19 cellular contexts compared by ENCODE assay signal in the genomic region with DNA sequence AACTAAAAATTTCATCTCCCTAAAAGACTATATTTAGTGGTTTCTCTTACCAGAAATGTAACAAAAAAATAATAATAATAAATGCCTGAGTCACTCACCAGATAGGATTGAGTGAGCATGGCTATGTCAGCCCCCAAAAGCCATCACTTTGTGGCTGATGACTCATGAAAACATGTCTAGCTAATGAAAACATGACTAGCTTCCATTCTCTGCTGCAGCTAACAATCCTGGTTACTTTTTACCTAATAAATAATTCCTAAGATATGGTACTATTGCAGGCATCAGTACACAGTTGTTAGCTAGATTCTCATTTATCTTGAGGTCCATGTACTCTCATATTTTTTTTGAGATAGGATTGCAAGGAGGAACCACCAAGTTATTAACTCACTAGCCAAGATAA.
DNase-seq lines count a peak whose midpoint lies in the region; ATAC-seq, FAIRE-seq and TF ChIP-seq lines count a peak whose summit lies in the region.
"Had no signal": no experiment of that assay in that cellular context is flagged by ENCODE, and none has a peak within 500 bp of the region (broad histone marks: within the 10 kb centered on the region; RNA-seq: fewer than 3 reads in every experiment).

No MANE protein-coding gene starts in this region.

- no peak overlapping the region for H4K8ac ChIP-seq in H1 (ENCODE audit: extremely low read depth, insufficient read depth, low read length)

- H2BK5ac ChIP-seq in H1 (ENCODE audit: low read depth, low read length): no peak overlapping the region

- H4K5ac ChIP-seq in H1 (ENCODE audit: insufficient read length, low read depth, low read length): no peak overlapping the region

- no peaks in the 10 kb centered on the region for H3K79me1 ChIP-seq in H1 (ENCODE audit: low read depth, low read length)

- H3K4me3 ChIP-seq in SK-N-SH (ENCODE audit: low read depth in 2 of 2, low read length in 1 of 2) (no peak overlapping the region), H1 (ENCODE audit: extremely low read depth in 1 of 4, insufficient read depth in 2 of 4, low read depth in 3 of 4, low read length in 4 of 4) (no peak overlapping the region), esophagus muscularis mucosa (no peak overlapping the region)
- H3K4me3 ChIP-seq: adrenal gland, left lung, tibial artery had no signal

- no peak for TF ChIP-seq POLR2A in H1 (IDR thresholded peaks at IDR 0.05; ENCODE audit: control extremely low read depth in 1 of 2, low read depth in 2 of 2, low read length in 2 of 2)
- no peak for TF ChIP-seq POLR2A in esophagus muscularis mucosa (IDR thresholded peaks at IDR 0.05; ENCODE audit: low read depth)

- no peak overlapping the region for H3K14ac ChIP-seq in H1 (ENCODE audit: insufficient read length)

- ATAC-seq in HG03457 (IDR thresholded peaks at IDR 0.05; ENCODE audit: unreplicated experiment): no peak
- ATAC-seq: activated CD8-positive, alpha-beta memory T cell treated with anti-CD3 and anti-CD28 coated beads, Interleukin-2, amount 10 ng/mL, durations not matched to agents 7 days and 5 days; left lung; stimulated activated naive B cell treated with anti-CD40 and anti-IgM and Interleukin-4, amounts not matched to agents 10 μg/mL and 1 μg/mL and 100 μg/mL, for 72 hours had no signal

- DNase-seq in H4 (ENCODE audit: low spot score) (peak; percentile 53), SK-N-SH (no peak), H1 (ENCODE audit: low read depth in 1 of 2, low spot score in 2 of 2) (no peak), myocyte (ENCODE audit: low read depth) (peak; percentile 53), NCI-H748 (lab: John Stamatoyannopoulos, UW; ENCODE audit: unreplicated experiment) (no peak), esophagus muscularis mucosa (ENCODE audit: extremely low spot score) (no peak)
- DNase-seq in activated CD4-positive, alpha-beta T cell treated with anti-CD3 and anti-CD28 coated beads for 4 hours: no peak
- DNase-seq: activated CD4-positive, alpha-beta T cell treated with anti-CD3 and anti-CD28 coated beads for 1 hour; activated CD8-positive, alpha-beta memory T cell treated with anti-CD3 and anti-CD28 coated beads, Interleukin-2, amount 10 ng/mL, durations not matched to agents 7 days and 5 days; adrenal gland; CD4-positive, CD25-positive, alpha-beta regulatory T cell; foreskin fibroblast; left lung; NCI-H2029 treated with DMSO at 0.1 percent for 48 hours; SIG-M5; stimulated activated CD4-positive, alpha-beta T cell treated with anti-CD3 and anti-CD28 coated beads, Interleukin-15, amount 100 ng/mL, for 24 hours; stimulated activated naive B cell treated with anti-CD40 and anti-IgM and Interleukin-4, amounts not matched to agents 10 μg/mL and 1 μg/mL and 100 μg/mL, for 72 hours; tibial artery had no signal

- no peaks in the 10 kb centered on the region for H4K20me1 ChIP-seq in SK-N-SH (ENCODE audit: insufficient read depth)
- H4K20me1 ChIP-seq in H1 (replicated peaks in 1 of 2; ENCODE audit: control insufficient read depth in 1 of 2, insufficient read depth in 2 of 2, low read length in 2 of 2): no peaks in the 10 kb centered on the region

- no peak overlapping the region for H3K23ac ChIP-seq in H1 (ENCODE audit: insufficient read length)

- H3K4me1 ChIP-seq in SK-N-SH (ENCODE audit: control insufficient read depth in 1 of 2, insufficient read depth in 2 of 2, low read depth in 1 of 2, low read length in 1 of 2) (0 out of 4 replicates have a peak, but pooled peaks cover 0 to 5% of the 10 kb centered on the region in 2 experiments), H1 (replicated peaks in 1 of 4; ENCODE audit: control insufficient read depth in 3 of 4, insufficient read depth in 4 of 4, low read length in 3 of 4) (no peaks in the 10 kb centered on the region; a peak in 1 of 7 replicates), esophagus muscularis mucosa (no peaks in the 10 kb centered on the region)
- H3K4me1 ChIP-seq: adrenal gland, left lung, tibial artery had no signal

- peak overlapping the region in 1 of 2 experiments; percentile 19; a peak in 1 of 4 replicates for H3K27ac ChIP-seq in SK-N-SH (ENCODE audit: low read depth in 2 of 2, low read length in 1 of 2)
- H3K27ac ChIP-seq in H1 (ENCODE audit: low read depth, low read length): no peak overlapping the region
- H3K27ac ChIP-seq in esophagus muscularis mucosa (replicated peaks in 1 of 4): no peak overlapping the region
- H3K27ac ChIP-seq: adrenal gland, left lung, tibial artery had no signal

- no peak overlapping the region for H2AK5ac ChIP-seq in H1 (ENCODE audit: low read depth, low read length)

- no peak for FAIRE-seq in H1 (lab: Jason Lieb, UNC)

- no peak overlapping the region for H3K18ac ChIP-seq in H1 (ENCODE audit: extremely low read depth, low read length)

- no peaks in the 10 kb centered on the region for H3K9me3 ChIP-seq in SK-N-SH
- H3K9me3 ChIP-seq in H1 (ENCODE audit: insufficient read depth in 2 of 2, low read depth in 1 of 2, low read length in 1 of 2): no peaks in the 10 kb centered on the region
- H3K9me3 ChIP-seq in esophagus muscularis mucosa: no peaks in the 10 kb centered on the region
- H3K9me3 ChIP-seq: adrenal gland, left lung, tibial artery had no signal

- no peak overlapping the region for H3K4ac ChIP-seq in H1 (replicated peaks; ENCODE audit: insufficient read length, low read depth, low read length)

- TF ChIP-seq CTCF in SK-N-SH (IDR thresholded peaks at IDR 0.05): no peak
- no peak for TF ChIP-seq CTCF in H1 (IDR thresholded peaks at IDR 0.05; ENCODE audit: control extremely low read depth in 1 of 3, insufficient read depth in 1 of 3, low read depth in 1 of 3, low read length in 3 of 3)
- no peak for TF ChIP-seq CTCF in esophagus muscularis mucosa (IDR thresholded peaks at IDR 0.05)

- H3K4me2 ChIP-seq in SK-N-SH (no peak overlapping the region; the same call in 1 of the 2 replicates), H1 (ENCODE audit: insufficient read depth in 1 of 2, low read depth in 2 of 2, low read length in 2 of 2) (no peak overlapping the region)

- H3K23me2 ChIP-seq in H1 (ENCODE audit: low read depth, low read length): no peaks in the 10 kb centered on the region

- H3F3A ChIP-seq in SK-N-SH (replicated peaks; ENCODE audit: insufficient read depth): peaks cover 7% of the 10 kb centered on the region

- intact Hi-C loops in esophagus muscularis mucosa (cut with DNase I): no loop called here

- H3K56ac ChIP-seq in H1 (replicated peaks; ENCODE audit: insufficient read length, low read depth, low read length): no peak overlapping the region

- H2AFZ ChIP-seq in SK-N-SH (ENCODE audit: low read depth): no peak overlapping the region
- H2AFZ ChIP-seq in H1 (ENCODE audit: low read length): peak overlapping the region; percentile 73; the same call in 1 of the 2 replicates

- H4K91ac ChIP-seq in H1 (replicated peaks; ENCODE audit: insufficient read length, low read length): no peak overlapping the region

- TF ChIP-seq EP300 in SK-N-SH (IDR thresholded peaks at IDR 0.05; ENCODE audit: borderline replicate concordance in 1 of 2, low read depth in 1 of 2, low read length in 1 of 2) (no peak), H1 (IDR thresholded peaks at IDR 0.05; ENCODE audit: borderline replicate concordance in 1 of 2, low read depth in 2 of 2, low read length in 2 of 2) (no peak), esophagus muscularis mucosa (IDR thresholded peaks at IDR 0.05) (no peak)

- H3K79me2 ChIP-seq in SK-N-SH (ENCODE audit: insufficient read depth) (no peaks in the 10 kb centered on the region), H1 (ENCODE audit: control insufficient read depth in 1 of 2, insufficient read depth in 2 of 2, low read length in 2 of 2) (no peaks in the 10 kb centered on the region)

- no peak overlapping the region for H2BK15ac ChIP-seq in H1 (ENCODE audit: low read length)

- TF ChIP-seq RAD21 in SK-N-SH (IDR thresholded peaks at IDR 0.05; ENCODE audit: low read length): no peak
- TF ChIP-seq RAD21 in H1 (IDR thresholded peaks at IDR 0.05 in 1 of 2, conservative IDR thresholded peaks at IDR 0.05 in 1 of 2; ENCODE audit: low read depth in 2 of 2, low read length in 2 of 2): no peak

- CTCF ChIA-PET in SK-N-SH (lab: Yijun Ruan, JAX) (interaction anchor here (0.6 to 0.8 kb wide), 2 partner anchors 17 to 158 kb away, joined by 3 read pairs; no protein-coding TSS in a partner anchor), H1 (lab: Charles Lee; ENCODE audit: partially characterized antibody) (no interaction called here)

- H3K9me2 ChIP-seq in SK-N-SH: no peaks in the 10 kb centered on the region

- no peak overlapping the region for H2BK20ac ChIP-seq in H1 (ENCODE audit: low read length)

- H3K27me3 ChIP-seq in SK-N-SH (ENCODE audit: insufficient read depth) (no peaks in the 10 kb centered on the region), H1 (replicated peaks in 1 of 4; ENCODE audit: control insufficient read depth in 3 of 4, extremely low read depth in 1 of 4, insufficient read depth in 3 of 4, low read length in 3 of 4) (no peaks in the 10 kb centered on the region), esophagus muscularis mucosa (no peaks in the 10 kb centered on the region)
- H3K27me3 ChIP-seq: adrenal gland, left lung, tibial artery had no signal

- no peak overlapping the region for H2BK120ac ChIP-seq in H1 (replicated peaks; ENCODE audit: low read depth, low read length)

- POLR2A ChIA-PET in SK-N-SH (lab: Yijun Ruan, JAX) (no interaction called here), H1 (lab: Charles Lee; ENCODE audit: partially characterized antibody) (no interaction called here)

- H3K9ac ChIP-seq in SK-N-SH (no peak overlapping the region), H1 (replicated peaks in 1 of 4; ENCODE audit: extremely low read depth in 1 of 4, low read depth in 3 of 4, low read length in 3 of 4) (no peak overlapping the region)

- H3K36me3 ChIP-seq in SK-N-SH (replicated peaks in 1 of 2; ENCODE audit: control insufficient read depth in 1 of 2, insufficient read depth in 2 of 2, low read length in 1 of 2) (peaks cover 0 to 4% of the 10 kb centered on the region in 2 experiments), H1 (ENCODE audit: control insufficient read depth in 2 of 4, insufficient read depth in 4 of 4, low read length in 3 of 4) (no peaks in the 10 kb centered on the region), esophagus muscularis mucosa (no peaks in the 10 kb centered on the region)
- H3K36me3 ChIP-seq: adrenal gland, left lung, tibial artery had no signal

- H2BK12ac ChIP-seq in H1 (ENCODE audit: low read depth, low read length): no peak overlapping the region

TF ChIP-seq in SK-N-SH, 30 proteins besides CTCF, POLR2A, EP300 and RAD21 (continues in another document):
- TF ChIP-seq SMC3 (IDR thresholded peaks at IDR 0.05; ENCODE audit: low read depth, low read length) (no peak), FOXJ3 (CRISPR knock-in tag; IDR thresholded peaks at IDR 0.05) (no peak), SIN3A (IDR thresholded peaks at IDR 0.05; ENCODE audit: borderline replicate concordance, low read depth, low read length) (no peak), TCF12 (IDR thresholded peaks at IDR 0.05) (peak; percentile 28; the same call in 1 of the 2 replicates)

Comparison
In these comparisons a context has a peak if more than half of its experiments do, and no peak if none do; other contexts are left out.
1. DNase-seq: peak in H4 (single experiment) and myocyte (single experiment); none in SK-N-SH (single experiment), H1 (0 of 2), NCI-H748 (single experiment), activated CD4-positive, alpha-beta T cell treated with anti-CD3 and anti-CD28 coated beads for 4 hours (0 of 2) and esophagus muscularis mucosa (single experiment).